In the genomic region with DNA sequence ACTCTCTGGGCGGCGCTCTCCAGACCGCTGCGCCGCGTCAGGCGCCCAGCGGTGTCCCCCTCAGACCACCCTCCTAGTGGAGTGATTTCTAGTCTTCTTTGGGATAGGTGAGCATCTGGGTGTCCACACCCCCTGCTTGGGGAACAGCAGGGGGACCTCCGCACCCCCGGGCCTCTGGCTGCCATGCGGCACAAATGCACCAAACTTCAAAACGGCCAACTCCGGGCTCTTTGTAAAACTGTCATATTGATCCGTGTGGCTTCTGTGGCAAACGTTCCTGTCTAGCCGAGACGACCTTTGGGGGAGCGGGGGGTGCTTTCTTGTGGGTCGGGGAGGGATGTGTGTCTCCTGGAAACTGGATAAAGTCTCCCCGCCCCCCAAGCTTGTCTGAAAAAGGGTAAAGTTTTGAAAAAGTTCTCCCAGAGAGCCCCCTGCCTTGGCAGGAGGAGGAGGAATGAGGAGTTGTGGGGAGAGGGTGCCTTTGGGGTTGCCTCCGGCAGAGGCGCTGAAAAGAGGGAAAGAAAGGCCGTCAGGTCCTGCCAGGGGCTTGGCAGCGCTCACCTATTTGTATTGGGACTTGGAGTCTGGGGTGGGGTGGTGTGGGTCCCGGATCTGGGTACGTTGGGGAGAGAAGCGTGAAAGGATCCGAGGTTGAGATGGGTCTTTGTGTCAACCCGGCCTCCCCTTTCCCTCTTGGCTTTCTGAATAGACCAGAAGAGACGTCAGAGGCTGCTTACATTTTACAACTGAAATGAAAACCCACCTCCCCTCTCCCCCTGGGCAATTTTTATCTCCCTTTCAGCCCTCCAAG, we compare ENCODE assay signal across 8 cellular contexts. TPM values are rescaled to one million over a fixed set of nuclear protein-coding genes. Genes with fewer than 3 reads are reported as not detected.
DNase-seq lines count a peak whose midpoint lies in the region; ATAC-seq and TF ChIP-seq lines count a peak whose summit lies in the region.

No MANE protein-coding gene starts in this region.

- H3K4me1 Mint-ChIP-seq in CD4-positive, CD25-positive, alpha-beta regulatory T cell = peaks cover 0 to 22% (median 7%) of the 10 kb centered on the region in 4 donors
- H3K4me1 Mint-ChIP-seq in T-helper 17 cell = peaks cover 17% of the 10 kb centered on the region

- DNase-seq in CD4-positive, CD25-positive, alpha-beta regulatory T cell = peak; percentile 50 to 65 (median 60)
- DNase-seq in HT1080 (ENCODE audit: low read depth) (peak; percentile 30), T-helper 17 cell (peak; percentile 36 to 65 (median 43)), body of pancreas (peak; percentile 34 to 64 (median 48)), kidney tubule cell (ENCODE audit: low spot score) (peak; percentile 12), COR-L47 (lab: John Stamatoyannopoulos, UW) (no peak)
- peak in 2 of 3 donors; percentile 30 to 34 for DNase-seq in stimulated activated CD4-positive, alpha-beta T cell treated with anti-CD3 and anti-CD28 coated beads, TNF-alpha, amount 100 ng/mL, for 1 hour (ENCODE audit: low read depth in 3 of 3, low spot score in 1 of 3)

- peaks cover 16% of the 10 kb centered on the region for H3K36me3 Mint-ChIP-seq in CD4-positive, CD25-positive, alpha-beta regulatory T cell
- peaks cover 8% of the 10 kb centered on the region for H3K36me3 Mint-ChIP-seq in T-helper 17 cell (ENCODE audit: low read depth)

- intact Hi-C loops in body of pancreas (cut with DNase I) = no loop called here

- H3K27me3 ChIP-seq in CD4-positive, CD25-positive, alpha-beta regulatory T cell (ENCODE audit: control insufficient read depth, insufficient read depth, low read length) = no peaks in the 10 kb centered on the region
- H3K27me3 ChIP-seq in body of pancreas = no peaks in the 10 kb centered on the region

- no peak overlapping the region for H3K27ac Mint-ChIP-seq in CD4-positive, CD25-positive, alpha-beta regulatory T cell
- H3K27ac Mint-ChIP-seq in T-helper 17 cell = no peak overlapping the region

- WGBS in body of pancreas, 2 donors = 1% methylated on average over 20 to 30 of the region's 30 CpGs

- H3K4me3 ChIP-seq in CD4-positive, CD25-positive, alpha-beta regulatory T cell (ENCODE audit: low read depth, low read length) = peak overlapping the region; percentile 87
- H3K4me3 ChIP-seq in body of pancreas = peak overlapping the region; percentile 53 to 77

- H3K27ac ChIP-seq in CD4-positive, CD25-positive, alpha-beta regulatory T cell (ENCODE audit: insufficient read depth, low read length, poor library complexity, severe bottlenecking) = peak overlapping the region; percentile 82
- H3K27ac ChIP-seq in body of pancreas = peak overlapping the region; percentile 90 to 98 (median 94)

- no peak overlapping the region for H3K4me3 Mint-ChIP-seq in CD4-positive, CD25-positive, alpha-beta regulatory T cell
- no peak overlapping the region for H3K4me3 Mint-ChIP-seq in T-helper 17 cell

- peak in 1 of 3 donors; percentile 2 for TF ChIP-seq POLR2A in body of pancreas (IDR thresholded peaks at IDR 0.05)

- no peak for TF ChIP-seq CTCF in body of pancreas (IDR thresholded peaks at IDR 0.05)

- peaks cover 68% of the 10 kb centered on the region for H3K4me1 ChIP-seq in CD4-positive, CD25-positive, alpha-beta regulatory T cell (ENCODE audit: control insufficient read depth, insufficient read depth, low read length, poor library complexity, severe bottlenecking)
- H3K4me1 ChIP-seq in body of pancreas = peaks cover 57% of the 10 kb centered on the region

- no peaks in the 10 kb centered on the region for H3K9me3 ChIP-seq in CD4-positive, CD25-positive, alpha-beta regulatory T cell (ENCODE audit: control insufficient read depth in 2 of 2, low read length in 2 of 2)
- H3K9me3 ChIP-seq in T-helper 17 cell (ENCODE audit: control insufficient read depth, low read length, poor library complexity, severe bottlenecking) (no peaks in the 10 kb centered on the region), body of pancreas (no peaks in the 10 kb centered on the region)

- ATAC-seq in CD4-positive, CD25-positive, alpha-beta regulatory T cell (ENCODE audit: low read depth in 2 of 2) = no peak
- ATAC-seq in T-helper 17 cell (peak; percentile 27), body of pancreas (no peak), GM19467 (IDR thresholded peaks at IDR 0.05; ENCODE audit: unreplicated experiment) (no peak)

- no peaks in the 10 kb centered on the region for H3K9me3 Mint-ChIP-seq in CD4-positive, CD25-positive, alpha-beta regulatory T cell

- peaks cover 7% of the 10 kb centered on the region for H3K27me3 Mint-ChIP-seq in CD4-positive, CD25-positive, alpha-beta regulatory T cell
- H3K27me3 Mint-ChIP-seq in T-helper 17 cell = no peaks in the 10 kb centered on the region

- H3K36me3 ChIP-seq in CD4-positive, CD25-positive, alpha-beta regulatory T cell (ENCODE audit: control insufficient read depth, insufficient read depth, low read length) = peaks cover 19% of the 10 kb centered on the region
- H3K36me3 ChIP-seq in body of pancreas (replicated peaks in 1 of 2; ENCODE audit: insufficient read depth in 1 of 2, low read depth in 2 of 2) = peaks cover 0 to 4% of the 10 kb centered on the region in 2 donors

RNA-seq across cellular contexts. Expression of a gene that starts 2.2 kb away (rescaled TPM):
- total RNA-seq in CD4-positive, CD25-positive, alpha-beta regulatory T cell = 273 TPM
- polyA plus RNA-seq in CD4-positive, CD25-positive, alpha-beta regulatory T cell = 1 to 10 TPM; 5.0 to 9.0 (median 7.2) TPM
- total RNA-seq in HT1080 (2014; rRNA removed; shearing (Covaris generic)) = 82.5 and 84.7 TPM in 2 replicates
- polyA plus RNA-seq in HT1080 (2015; cell fraction: cytosol; rRNA removed) = 35.8 and 39.0 TPM in 2 replicates
- polyA plus RNA-seq in HT1080 (2015; cell fraction: nucleus; rRNA removed) = 107 and 119 TPM in 2 replicates
- total RNA-seq in T-helper 17 cell (100 to 1,000 TPM; 219 TPM), body of pancreas (10 to 100 TPM; 53.7 to 69.9 TPM)

RNA-seq across cellular contexts. Expression of a gene that starts 28.6 kb away (rescaled TPM):
- 11.8 TPM for total RNA-seq in CD4-positive, CD25-positive, alpha-beta regulatory T cell
- polyA plus RNA-seq in CD4-positive, CD25-positive, alpha-beta regulatory T cell = 1 to 10 TPM; 3.1 to 5.4 (median 4.2) TPM
- 4.8 and 6.4 TPM in 2 replicates for total RNA-seq in HT1080 (2014; rRNA removed; shearing (Covaris generic))
- 5.7 and 5.9 TPM in 2 replicates for polyA plus RNA-seq in HT1080 (2015; cell fraction: cytosol; rRNA removed)
- polyA plus RNA-seq in HT1080 (2015; cell fraction: nucleus; rRNA removed) = 8.6 and 8.8 TPM in 2 replicates
- total RNA-seq in T-helper 17 cell (10 to 100 TPM in 1 of 2 donors, 1 to 10 TPM in 1; 9.3 to 14.9 TPM), body of pancreas (10 to 100 TPM in 1 of 2 donors, 1 to 10 TPM in 1; 5.7 to 16.5 TPM)

RNA-seq across cellular contexts. Expression of a gene that starts 29.1 kb away (rescaled TPM):
- total RNA-seq in CD4-positive, CD25-positive, alpha-beta regulatory T cell = 23.6 TPM
- polyA plus RNA-seq in CD4-positive, CD25-positive, alpha-beta regulatory T cell = 100 to 1,000 TPM; 128 to 192 (median 141) TPM
- 98.2 and 168 TPM in 2 replicates for total RNA-seq in HT1080 (2014; rRNA removed; shearing (Covaris generic))
- 46.6 and 75.3 TPM in 2 replicates for polyA plus RNA-seq in HT1080 (2015; cell fraction: cytosol; rRNA removed)
- 32.2 and 33.5 TPM in 2 replicates for polyA plus RNA-seq in HT1080 (2015; cell fraction: nucleus; rRNA removed)
- total RNA-seq in T-helper 17 cell (10 to 100 TPM; 26.8 to 30.3 TPM), body of pancreas (10 to 100 TPM; 25.7 to 50.1 TPM)

RNA-seq across cellular contexts. Expression of a gene that starts 29.7 kb away (rescaled TPM):
- total RNA-seq in CD4-positive, CD25-positive, alpha-beta regulatory T cell = 2.4 TPM
- 1 to 10 TPM in 3 of 4 donors, under 1 TPM in 1; 0.92 to 5.0 (median 2.9) TPM for polyA plus RNA-seq in CD4-positive, CD25-positive, alpha-beta regulatory T cell
- total RNA-seq in HT1080 (2014; rRNA removed; shearing (Covaris generic)) = 0.90 and 2.3 TPM in 2 replicates
- 5.6 and 11.7 TPM in 2 replicates for polyA plus RNA-seq in HT1080 (2015; cell fraction: cytosol; rRNA removed)
- polyA plus RNA-seq in HT1080 (2015; cell fraction: nucleus; rRNA removed) = 3.3 and 3.6 TPM in 2 replicates
- total RNA-seq in T-helper 17 cell (1 to 10 TPM; 1.4 to 2.3 TPM), body of pancreas (1 to 10 TPM; 2.9 to 3.0 TPM)

RNA-seq across cellular contexts. Expression of a gene that starts 31.6 kb away (rescaled TPM):
- 31.5 TPM for total RNA-seq in CD4-positive, CD25-positive, alpha-beta regulatory T cell
- polyA plus RNA-seq in CD4-positive, CD25-positive, alpha-beta regulatory T cell = not detected
- 0.88 TPM in 1 of 2 replicates, not detected in the other for total RNA-seq in HT1080 (2014; rRNA removed; shearing (Covaris generic))
- 0.61 TPM in 1 of 2 replicates, not detected in the other for polyA plus RNA-seq in HT1080 (2015; cell fraction: cytosol; rRNA removed)
- polyA plus RNA-seq in HT1080 (2015; cell fraction: nucleus; rRNA removed) = 0.47 and 0.88 TPM in 2 replicates
- total RNA-seq in T-helper 17 cell (10 to 100 TPM; 31.0 to 31.3 TPM), body of pancreas (10 to 100 TPM in 1 of 2 donors, 1 to 10 TPM in 1; 6.0 to 16.2 TPM)
